In the genomic region with DNA sequence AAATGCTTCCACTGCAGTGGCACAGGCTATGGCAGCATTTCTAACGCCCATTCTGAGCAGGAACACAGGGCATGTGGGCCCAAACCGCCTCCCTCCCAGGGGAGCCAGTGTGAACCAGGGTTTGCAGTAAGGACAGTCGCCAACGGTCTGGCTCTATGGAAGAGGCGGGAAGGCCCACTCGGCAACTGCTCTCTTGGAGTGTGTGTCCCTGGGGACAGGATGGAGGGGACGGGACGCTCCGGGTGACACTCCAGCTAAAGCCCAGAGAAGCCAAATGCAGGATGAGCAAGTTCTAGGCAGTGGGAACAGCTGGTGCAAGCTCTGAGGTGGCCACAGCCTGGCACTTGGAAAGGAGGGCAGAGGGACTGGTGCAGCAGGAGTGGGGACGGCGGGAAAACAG, we compare ENCODE assay signal across 11 cellular contexts. TPM values are rescaled to one million over a fixed set of nuclear protein-coding genes. Genes with fewer than 3 reads are reported as not detected.
"Had no signal": no experiment of that assay in that cellular context is flagged by ENCODE, and none has a peak within 500 bp of the region (broad histone marks: within the 10 kb centered on the region; RNA-seq: fewer than 3 reads in every experiment).

No MANE protein-coding gene starts in this region.

RNA-seq across cellular contexts. Expression of a gene that starts 28.0 kb away (rescaled TPM):
- total RNA-seq: activated CD4-positive, alpha-beta memory T cell treated with anti-CD3 and anti-CD28 coated beads, Interleukin-2, amount 10 ng/mL, durations not matched to agents 7 days and 5 days; activated CD4-positive, alpha-beta T cell treated with anti-CD3 and anti-CD28 coated beads, Interleukin-2, amount 10 ng/mL, durations not matched to agents 7 days and 5 days; activated T-cell treated with anti-CD3 and anti-CD28 coated beads, Interleukin-2, amount 50 U/mL, for 4 hours; activated T-helper 17 cell treated with anti-CD3 and anti-CD28 coated beads, Interleukin-2, amount 50 U/mL, for 72 hours; astrocyte; bronchial epithelial cell; chondrocyte; dermis blood vessel endothelial cell; foreskin keratinocyte; gastrocnemius medialis; T-helper 2 cell treated with Interferon-gamma antibody and Interleukin-4, amounts not matched to agents 100 ng/mL and 5 ng/mL, for 36 hours had no signal
- polyA plus RNA-seq: foreskin keratinocyte had no signal
